In the genomic region with DNA sequence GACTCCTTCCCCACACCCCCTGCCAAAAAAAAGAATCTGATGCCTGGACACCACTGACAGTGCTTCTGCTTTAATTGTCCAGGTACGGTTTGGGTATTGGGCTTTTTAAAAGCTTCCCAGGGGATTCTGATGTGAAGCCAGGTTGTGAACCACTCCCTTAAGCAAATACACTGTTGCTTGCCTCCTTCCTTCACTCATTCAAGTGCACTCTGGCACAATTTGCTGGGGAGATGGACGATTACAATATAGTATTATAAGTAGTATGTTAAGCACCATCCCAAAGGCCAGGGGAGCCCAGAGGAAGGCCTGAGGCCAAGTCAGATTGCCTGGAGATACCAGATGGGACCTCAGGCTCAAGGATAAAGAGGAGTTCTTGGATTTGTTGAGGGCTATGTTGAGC, we compare ENCODE assay signal across 8 cellular contexts.
"Had no signal": no experiment of that assay in that cellular context is flagged by ENCODE, and none has a peak within 500 bp of the region (broad histone marks: within the 10 kb centered on the region; RNA-seq: fewer than 3 reads in every experiment).

No MANE protein-coding gene starts in this region.

- H3K9ac ChIP-seq: GM23248 had no signal

- H3K4me3 ChIP-seq: GM23248, HAP-1 had no signal

- H3K9me3 ChIP-seq: HAP-1 had no signal

- H3K27ac ChIP-seq: GM23248, HL-60 had no signal

- H3K4me1 ChIP-seq: HAP-1 had no signal

- H2AFZ ChIP-seq: GM23248 had no signal

- H3K36me3 ChIP-seq: HAP-1 had no signal

- ATAC-seq: HCT116, HepG2 had no signal

- DNase-seq: GM23248, GOT3, H7, HFFc6 had no signal
